In the genomic region with DNA sequence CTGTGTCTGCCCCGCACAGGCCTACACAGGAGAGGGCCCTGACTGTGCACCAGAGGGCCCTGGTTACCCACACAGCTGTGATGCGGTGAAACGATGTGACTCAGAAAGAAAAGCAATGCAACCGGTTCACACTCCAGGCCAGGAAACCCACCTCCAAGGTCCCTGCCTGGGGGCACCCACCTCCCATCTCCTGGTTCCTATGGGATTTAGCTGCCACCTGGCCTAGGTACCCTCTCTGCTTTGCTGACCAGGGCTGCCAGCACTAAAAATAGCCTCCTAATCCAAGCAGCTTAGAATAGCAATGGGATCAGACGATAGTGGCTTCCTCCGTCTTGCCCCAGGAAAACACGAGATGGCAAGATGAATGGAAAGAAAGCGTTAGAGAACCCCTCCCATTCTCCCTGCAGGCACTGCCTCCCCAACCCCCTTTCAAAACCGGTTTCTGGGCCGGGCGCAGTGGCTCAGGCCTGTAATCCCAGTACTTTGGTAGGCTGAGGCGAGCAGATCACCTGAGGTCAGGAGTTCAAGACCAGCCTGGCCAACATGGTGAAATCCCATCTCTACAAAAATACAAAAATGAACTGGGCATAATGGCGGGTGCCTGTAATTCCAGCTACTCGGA, we compare ENCODE assay signal across 21 cellular contexts. TPM values are rescaled to one million over a fixed set of nuclear protein-coding genes. Genes with fewer than 3 reads are reported as not detected.
A peak's percentile ranks its signal among the peaks of the same experiment; 100 is the strongest.
DNase-seq lines count a peak whose midpoint lies in the region; ATAC-seq and TF ChIP-seq lines count a peak whose summit lies in the region.
"Had no signal": no experiment of that assay in that cellular context is flagged by ENCODE, and none has a peak within 500 bp of the region (broad histone marks: within the 10 kb centered on the region; RNA-seq: fewer than 3 reads in every experiment).

No MANE protein-coding gene starts in this region.

- H3K36me3 Mint-ChIP-seq in MCF 10A (ENCODE audit: insufficient read depth, unreplicated experiment), result no peaks in the 10 kb centered on the region
- H3K36me3 Mint-ChIP-seq: activated naive CD4-positive, alpha-beta T cell treated with anti-CD3 and anti-CD28 coated beads, Interleukin-2, amount 50 U/mL, for 72 hours had no signal

- 68 to 86% (median 71%) methylated on average over 14 of the region's 14 CpGs for WGBS in heart left ventricle, 4 donors

- intact Hi-C loops in heart left ventricle (cut with DNase I) (loop anchor here in 1 of 10 donors (10.0 kb wide), 1 partner anchor 94 kb away; no protein-coding TSS in a partner anchor), sciatic nerve (cut with DNase I) (no loop called here), MCF 10A (cut with micrococcal nuclease) (no loop called here)

- no peaks in the 10 kb centered on the region for H3K4me1 Mint-ChIP-seq in MCF 10A (ENCODE audit: insufficient read depth, unreplicated experiment)

- no peaks in the 10 kb centered on the region for H3K27me3 Mint-ChIP-seq in MCF 10A (ENCODE audit: insufficient read depth, unreplicated experiment)
- H3K27me3 Mint-ChIP-seq: activated CD8-positive, alpha-beta T cell treated with anti-CD3 and anti-CD28 coated beads for 36 hours had no signal

- no peak overlapping the region for H3K27ac ChIP-seq in heart left ventricle
- H3K27ac ChIP-seq: tibial artery had no signal

- H3K27me3 ChIP-seq in heart left ventricle, result no peaks in the 10 kb centered on the region
- H3K27me3 ChIP-seq: tibial artery had no signal

- ATAC-seq in heart left ventricle (peak in 3 of 4 donors; percentile 38 to 70 (median 40)), sciatic nerve (no peak)
- ATAC-seq: activated CD8-positive, alpha-beta T cell treated with anti-CD3 and anti-CD28 coated beads for 36 hours; effector memory CD8-positive, alpha-beta T cell had no signal

- no peak overlapping the region for H3K4me3 ChIP-seq in heart left ventricle
- H3K4me3 ChIP-seq: mucosa of descending colon, tibial artery had no signal

- no peaks in the 10 kb centered on the region for H3K36me3 ChIP-seq in heart left ventricle
- H3K36me3 ChIP-seq: tibial artery had no signal

- peaks cover 0 to 13% (median 0%) of the 10 kb centered on the region in 12 donors for H3K4me1 ChIP-seq in heart left ventricle

- H3K4me3 Mint-ChIP-seq in MCF 10A (ENCODE audit: unreplicated experiment), result no peak overlapping the region
- H3K4me3 Mint-ChIP-seq: activated CD8-positive, alpha-beta T cell treated with anti-CD3 and anti-CD28 coated beads for 36 hours; effector memory CD8-positive, alpha-beta T cell; H9 had no signal

- TF ChIP-seq CTCF in heart left ventricle (IDR thresholded peaks at IDR 0.05), result no peak
- TF ChIP-seq CTCF in MCF 10A (IDR thresholded peaks at IDR 0.05; ENCODE audit: unreplicated experiment), result no peak

- no peak for TF ChIP-seq POLR2A in heart left ventricle (IDR thresholded peaks at IDR 0.05)

- DNase-seq in ELF-1 (ENCODE audit: low read depth, low spot score) (peak; percentile 69), NCI-H82 (lab: John Stamatoyannopoulos, UW) (peak; percentile 90), heart left ventricle (no peak), sciatic nerve (ENCODE audit: low spot score) (peak; percentile 19), MCF 10A (ENCODE audit: unreplicated experiment) (no peak), NCI-H1048 (lab: John Stamatoyannopoulos, UW) (no peak)
- DNase-seq in stimulated activated CD4-positive, alpha-beta T cell treated with anti-CD3 and anti-CD28 coated beads, Interleukin-2, amount 100 ng/mL, for 48 hours, result no peak
- DNase-seq: activated T-cell treated with anti-CD3 and anti-CD28 coated beads, Interleukin-2, amount 50 U/mL, for 1 hour; effector memory CD8-positive, alpha-beta T cell; KG1; NCI-H1092 treated with DMSO at 0.1 percent for 48 hours; right cardiac atrium; T1000 had no signal

- H3K27ac Mint-ChIP-seq in MCF 10A (ENCODE audit: low read depth, unreplicated experiment), result no peak overlapping the region
- H3K27ac Mint-ChIP-seq: activated CD8-positive, alpha-beta T cell treated with anti-CD3 and anti-CD28 coated beads for 36 hours; activated naive CD4-positive, alpha-beta T cell treated with anti-CD3 and anti-CD28 coated beads, Interleukin-2, amount 50 U/mL, for 72 hours; effector memory CD8-positive, alpha-beta T cell; H9 had no signal

- H3K9me3 Mint-ChIP-seq in MCF 10A (ENCODE audit: unreplicated experiment), result no peaks in the 10 kb centered on the region
- H3K9me3 Mint-ChIP-seq: activated CD8-positive, alpha-beta T cell treated with anti-CD3 and anti-CD28 coated beads for 36 hours; activated naive CD4-positive, alpha-beta T cell treated with anti-CD3 and anti-CD28 coated beads, Interleukin-2, amount 50 U/mL, for 72 hours; effector memory CD8-positive, alpha-beta T cell; H9 had no signal

- POLR2A ChIA-PET in MCF 10A (lab: Yijun Ruan, JAX), result no interaction called here

- BruUV-seq in MCF 10A (replicated peaks; lab: Mats Ljungman, UMichigan), result no TSS peak

- CTCF ChIA-PET in MCF 10A (lab: Yijun Ruan, JAX), result interaction anchor here (0.6 to 6.4 kb wide), 11 partner anchors 9 to 79 kb away, joined by 3 to 48 read pairs (median 4); no protein-coding TSS in a partner anchor

- no peaks in the 10 kb centered on the region for H3K9me3 ChIP-seq in heart left ventricle
- H3K9me3 ChIP-seq: mucosa of descending colon, tibial artery had no signal

RNA-seq across cellular contexts. Expression of gene RBP3, which starts 12.4 kb away (rescaled TPM):
- total RNA-seq in heart left ventricle (not detected), sciatic nerve (not detected), MCF 10A (2022) (not detected in 2 replicates)
- not detected for polyA plus RNA-seq in heart left ventricle
- total RNA-seq: activated CD8-positive, alpha-beta T cell treated with anti-CD3 and anti-CD28 coated beads for 36 hours; activated naive CD4-positive, alpha-beta T cell treated with anti-CD3 and anti-CD28 coated beads, Interleukin-2, amount 50 U/mL, for 72 hours; H9; liver; mucosa of descending colon; NCI-H460; right cardiac atrium; RPMI7951 had no signal
- polyA plus RNA-seq: liver, right cardiac atrium had no signal

RNA-seq across cellular contexts. Expression of gene ZNF488, which starts 23.6 kb away (rescaled TPM):
- total RNA-seq in heart left ventricle (under 1 TPM in 4 of 9 donors, not detected in 5; 0.06 to 0.25 (median 0.11) TPM), sciatic nerve (0.71 TPM), MCF 10A (2022) (0.12 TPM in 2 replicates)
- polyA plus RNA-seq in heart left ventricle, result under 1 TPM in 1 of 2 donors, not detected in 1; 0.07 TPM
- total RNA-seq: NCI-H460, right cardiac atrium had no signal

RNA-seq across cellular contexts. Expression of gene GDF2, which starts 38.3 kb away (rescaled TPM):
- total RNA-seq in heart left ventricle, result not detected
- not detected for polyA plus RNA-seq in heart left ventricle
- total RNA-seq in sciatic nerve, result not detected
- not detected in 2 replicates for total RNA-seq in MCF 10A (2022)
- total RNA-seq: activated CD8-positive, alpha-beta T cell treated with anti-CD3 and anti-CD28 coated beads for 36 hours; activated naive CD4-positive, alpha-beta T cell treated with anti-CD3 and anti-CD28 coated beads, Interleukin-2, amount 50 U/mL, for 72 hours; H9; mucosa of descending colon; NCI-H460; RPMI7951 had no signal

Comparison
In these comparisons a context has a peak if more than half of its experiments do, and no peak if none do; other contexts are left out.
1. DNase-seq: peak in ELF-1 (single experiment), NCI-H82 (single experiment) and sciatic nerve (single experiment); none in heart left ventricle (0 of 5), stimulated activated CD4-positive, alpha-beta T cell treated with anti-CD3 and anti-CD28 coated beads, Interleukin-2, amount 100 ng/mL, for 48 hours (0 of 2), MCF 10A (single experiment) and NCI-H1048 (single experiment).